ENCODE assay signal across 9 cellular contexts in the genomic region with DNA sequence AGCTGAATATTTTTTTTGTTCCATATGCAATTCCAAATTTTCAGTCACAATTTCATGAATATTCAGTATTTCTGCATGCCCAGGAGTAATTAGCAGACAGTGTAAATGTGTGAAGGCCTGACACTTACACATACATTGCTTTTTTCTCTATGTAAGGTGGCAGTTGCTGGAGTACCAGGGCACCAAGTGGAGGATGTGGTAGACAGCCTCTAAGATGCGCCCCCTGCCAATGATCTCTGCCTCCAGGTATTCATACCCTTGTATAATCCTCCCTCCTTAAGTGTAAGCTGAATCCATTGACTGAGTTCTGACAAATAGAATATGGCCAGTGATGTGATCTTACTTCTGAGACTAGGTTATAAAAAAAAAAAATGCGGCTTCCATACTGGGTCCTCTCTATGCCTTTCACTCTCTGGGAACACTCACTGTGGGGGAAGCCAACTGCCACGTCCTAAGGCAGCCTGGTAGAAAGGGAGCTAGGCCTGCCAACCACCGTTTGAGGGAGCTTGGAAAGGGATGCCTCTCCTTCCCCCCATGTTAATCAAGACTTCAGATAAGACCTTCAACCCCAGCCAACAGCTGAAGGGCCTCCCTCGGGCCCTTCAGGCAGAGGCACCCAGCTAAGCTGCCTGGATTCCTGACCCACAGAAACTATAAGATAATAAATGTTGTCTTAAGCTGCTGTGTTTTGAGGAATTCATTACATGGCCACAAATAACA.
A peak's percentile ranks its signal among the peaks of the same experiment; 100 is the strongest.
DNase-seq lines count a peak whose midpoint lies in the region; ATAC-seq and TF ChIP-seq lines count a peak whose summit lies in the region.
"Had no signal": no experiment of that assay in that cellular context is flagged by ENCODE, and none has a peak within 500 bp of the region (broad histone marks: within the 10 kb centered on the region; RNA-seq: fewer than 3 reads in every experiment).

No MANE protein-coding gene starts in this region.

- H3K9me3 ChIP-seq in transverse colon: no peaks in the 10 kb centered on the region
- H3K9me3 ChIP-seq in A673 (ENCODE audit: low read depth, low read length, poor library complexity, severe bottlenecking): no peaks in the 10 kb centered on the region

- ATAC-seq in HG02938 (IDR thresholded peaks at IDR 0.05; ENCODE audit: unreplicated experiment): no peak

- H3K27me3 ChIP-seq in transverse colon: no peaks in the 10 kb centered on the region
- no peaks in the 10 kb centered on the region for H3K27me3 ChIP-seq in A673 (replicated peaks; ENCODE audit: insufficient read depth, low read depth, low read length, poor library complexity)

- H3K4me1 ChIP-seq in transverse colon (peaks cover 45 to 59% (median 53%) of the 10 kb centered on the region in 4 donors), A673 (ENCODE audit: insufficient read depth, low read length, poor library complexity, severe bottlenecking) (peaks cover 29% of the 10 kb centered on the region)

- 91% methylated on average over 5 of the region's 5 CpGs; no CpG with 5 or more reads in 1 of the 2 donors for WGBS in transverse colon (ENCODE audit: low coverage in 1 of 2), 2 donors

- H3K36me3 ChIP-seq in transverse colon (no peaks in the 10 kb centered on the region), A673 (ENCODE audit: insufficient read depth, low read length, poor library complexity, severe bottlenecking) (no peaks in the 10 kb centered on the region)

- in situ Hi-C loops in transverse colon (cut with MboI; ENCODE audit: low pct_ligation_motif_present in 1 of 4, low pct_unique_long_range_greater_than_20kb in 1 of 4, low sequenced_read_pairs in 3 of 4): no loop called here

- DNase-seq in activated naive CD4-positive, alpha-beta T cell treated with anti-CD3 and anti-CD28 coated beads, Interleukin-2, amount 10 ng/mL, durations not matched to agents 7 days and 5 days: no peak
- no peak for DNase-seq in activated naive CD4-positive, alpha-beta T cell treated with anti-CD3 and anti-CD28 coated beads, Interleukin-2, amount 50 U/mL, for 16 hours
- DNase-seq in chondrocyte (ENCODE audit: low spot score) (no peak), myocyte (ENCODE audit: low read depth) (peak; percentile 34), transverse colon (no peak), epidermal melanocyte (ENCODE audit: insufficient read length, low spot score) (no peak), A673 (ENCODE audit: low spot score) (no peak)
- DNase-seq: effector CD8-positive, alpha-beta T cell had no signal

- CTCF ChIA-PET in activated naive CD4-positive, alpha-beta T cell treated with anti-CD3 and anti-CD28 coated beads, Interleukin-2, amount 10 ng/mL, durations not matched to agents 7 days and 5 days (lab: Charles Lee): interaction anchor here (0.6 to 1.7 kb wide), 7 partner anchors 20 to 60 kb away, joined by 3 to 7 read pairs (median 3); a partner anchor contains a TSS
- CTCF ChIA-PET in A673 (lab: Charles Lee): no interaction called here

- H3K4me3 Mint-ChIP-seq in activated naive CD4-positive, alpha-beta T cell treated with anti-CD3 and anti-CD28 coated beads, Interleukin-2, amount 10 ng/mL, durations not matched to agents 7 days and 5 days: peak overlapping the region; percentile 91
- no peak overlapping the region for H3K4me3 Mint-ChIP-seq in chondrocyte (ENCODE audit: unreplicated experiment)

- H3K4me1 Mint-ChIP-seq in activated naive CD4-positive, alpha-beta T cell treated with anti-CD3 and anti-CD28 coated beads, Interleukin-2, amount 10 ng/mL, durations not matched to agents 7 days and 5 days: peaks cover 39% of the 10 kb centered on the region
- peaks cover 67% of the 10 kb centered on the region for H3K4me1 Mint-ChIP-seq in chondrocyte (ENCODE audit: low read depth)

- intact Hi-C loops in transverse colon (cut with DNase I; ENCODE audit: low total_unique reads) (loop anchor here (5.0 kb wide), 1 partner anchor 47 kb away; no protein-coding TSS in a partner anchor), A673 (cut with micrococcal nuclease; ENCODE audit: unreplicated experiment) (no loop called here)

- peak overlapping the region; percentile 99 for H3K27ac Mint-ChIP-seq in activated naive CD4-positive, alpha-beta T cell treated with anti-CD3 and anti-CD28 coated beads, Interleukin-2, amount 10 ng/mL, durations not matched to agents 7 days and 5 days
- H3K27ac Mint-ChIP-seq in chondrocyte (ENCODE audit: unreplicated experiment): peak overlapping the region; percentile 98

- H3K9me3 Mint-ChIP-seq in activated naive CD4-positive, alpha-beta T cell treated with anti-CD3 and anti-CD28 coated beads, Interleukin-2, amount 10 ng/mL, durations not matched to agents 7 days and 5 days: no peaks in the 10 kb centered on the region
- H3K9me3 Mint-ChIP-seq in chondrocyte (ENCODE audit: low read depth): no peaks in the 10 kb centered on the region

- H3K36me3 Mint-ChIP-seq in activated naive CD4-positive, alpha-beta T cell treated with anti-CD3 and anti-CD28 coated beads, Interleukin-2, amount 10 ng/mL, durations not matched to agents 7 days and 5 days: peaks cover 2% of the 10 kb centered on the region
- no peaks in the 10 kb centered on the region for H3K36me3 Mint-ChIP-seq in chondrocyte (ENCODE audit: low read depth)

- no peaks in the 10 kb centered on the region for H3K27me3 Mint-ChIP-seq in activated naive CD4-positive, alpha-beta T cell treated with anti-CD3 and anti-CD28 coated beads, Interleukin-2, amount 10 ng/mL, durations not matched to agents 7 days and 5 days
- H3K27me3 Mint-ChIP-seq in chondrocyte (ENCODE audit: low read depth): no peaks in the 10 kb centered on the region

- no peak for TF ChIP-seq POLR2A in transverse colon (IDR thresholded peaks at IDR 0.05)

- TF ChIP-seq EP300 in transverse colon (IDR thresholded peaks at IDR 0.05; ENCODE audit: low read depth): no peak

- POLR2A ChIA-PET in A673 (lab: Charles Lee; ENCODE audit: low non-redundant PET): interaction anchor here (0.7 kb wide), 1 partner anchor 26 kb away, joined by 4 read pairs; no protein-coding TSS in a partner anchor

- H3K27ac ChIP-seq in transverse colon: peak overlapping the region; percentile 99
- H3K27ac ChIP-seq in A673 (ENCODE audit: low read depth, low read length, poor library complexity, severe bottlenecking): no peak overlapping the region

- no peak overlapping the region for H3K4me3 ChIP-seq in transverse colon
- H3K4me3 ChIP-seq in A673 (ENCODE audit: low read depth, low read length, poor library complexity, severe bottlenecking): no peak overlapping the region

- no TSS peak for BruUV-seq in A673 (replicated peaks; lab: Mats Ljungman, UMichigan)

- TF ChIP-seq CTCF in chondrocyte (IDR thresholded peaks at IDR 0.05): no peak
- no peak for TF ChIP-seq CTCF in transverse colon (IDR thresholded peaks at IDR 0.05)
- no peak for TF ChIP-seq CTCF in A673 (conservative IDR thresholded peaks at IDR 0.05; ENCODE audit: low read depth, low read length)
